10 cellular contexts compared by ENCODE assay signal in genomic region chr5:122076023-122076422, GRCh38. TPM values are rescaled to one million over a fixed set of nuclear protein-coding genes. Genes with fewer than 3 reads are reported as not detected.
DNase-seq lines count a peak whose midpoint lies in the region; TF ChIP-seq lines count a peak whose summit lies in the region.
"Had no signal": no experiment of that assay in that cellular context is flagged by ENCODE, and none has a peak within 500 bp of the region (broad histone marks: within the 10 kb centered on the region; RNA-seq: fewer than 3 reads in every experiment).

No MANE protein-coding gene starts in this region.

- in situ Hi-C loops in GM13977 (cut with MboI; ENCODE audit: low pct_unique_long_range_greater_than_20kb, low sequenced_read_pairs, unreplicated experiment) = no loop called here

- H3K9ac ChIP-seq in adipocyte (ENCODE audit: low read length) (peak overlapping the region; percentile 98), smooth muscle cell (ENCODE audit: low read depth) (peak overlapping the region; percentile 89)

- CTCF ChIA-PET in activated CD4-positive, alpha-beta T cell treated with anti-CD3 and anti-CD28 coated beads, Interleukin-2, amount 10 ng/mL, durations not matched to agents 7 days and 5 days (lab: Charles Lee) = no interaction called here

- H3K4me1 ChIP-seq in adipocyte (ENCODE audit: control insufficient read depth, insufficient read depth, low read length) (peaks cover 48% of the 10 kb centered on the region), smooth muscle cell (ENCODE audit: low read depth) (peaks cover 27% of the 10 kb centered on the region)

- H3K36me3 Mint-ChIP-seq in activated CD4-positive, alpha-beta T cell treated with anti-CD3 and anti-CD28 coated beads, Interleukin-2, amount 10 ng/mL, durations not matched to agents 7 days and 5 days (ENCODE audit: low read depth) = no peaks in the 10 kb centered on the region

- peaks cover 16% of the 10 kb centered on the region for H3K4me1 Mint-ChIP-seq in activated CD4-positive, alpha-beta T cell treated with anti-CD3 and anti-CD28 coated beads, Interleukin-2, amount 10 ng/mL, durations not matched to agents 7 days and 5 days

- H3K36me3 ChIP-seq in adipocyte (ENCODE audit: control insufficient read depth, insufficient read depth, low read length, severe bottlenecking) (peaks cover 43% of the 10 kb centered on the region), smooth muscle cell (ENCODE audit: low read depth) (peaks cover 29% of the 10 kb centered on the region)
- H3K36me3 ChIP-seq: WERI-Rb-1 had no signal

- peaks cover 58% of the 10 kb centered on the region for H3K79me2 ChIP-seq in smooth muscle cell (ENCODE audit: low read depth)

- POLR2A ChIA-PET in activated CD4-positive, alpha-beta T cell treated with anti-CD3 and anti-CD28 coated beads, Interleukin-2, amount 10 ng/mL, durations not matched to agents 7 days and 5 days (lab: Charles Lee) = no interaction called here

- H3K9me3 Mint-ChIP-seq in activated CD4-positive, alpha-beta T cell treated with anti-CD3 and anti-CD28 coated beads, Interleukin-2, amount 10 ng/mL, durations not matched to agents 7 days and 5 days = no peaks in the 10 kb centered on the region
- H3K9me3 Mint-ChIP-seq: activated naive CD4-positive, alpha-beta T cell treated with anti-CD3 and anti-CD28 coated beads for 36 hours had no signal

- H3K4me3 ChIP-seq in adipocyte (ENCODE audit: low read length) = peak overlapping the region; percentile 98
- peak overlapping the region; percentile 78 for H3K4me3 ChIP-seq in smooth muscle cell

- H3F3A ChIP-seq in smooth muscle cell (ENCODE audit: low read depth) = no peaks in the 10 kb centered on the region

- DNase-seq in GM13977 (ENCODE audit: low spot score) = peak; percentile 12
- peak; percentile 83 for DNase-seq in adipocyte (ENCODE audit: low read depth)
- peak; percentile 62 for DNase-seq in foreskin melanocyte
- no peak for DNase-seq in smooth muscle cell (lab: John Stamatoyannopoulos, UW; ENCODE audit: unreplicated experiment)
- DNase-seq in A172 (ENCODE audit: low spot score) = no peak
- DNase-seq in activated CD4-positive, alpha-beta T cell treated with anti-CD3 and anti-CD28 coated beads, Interleukin-2, amount 10 ng/mL, durations not matched to agents 7 days and 5 days = no peak
- no peak for DNase-seq in stimulated activated naive CD4-positive, alpha-beta T cell treated with Interleukin-2 at 50 U/mL for 16 hours (lab: John Stamatoyannopoulos, UW)
- DNase-seq in NCI-H82 treated with DMSO at 0.1 percent for 48 hours (lab: John Stamatoyannopoulos, UW; ENCODE audit: unreplicated experiment) = no peak

- H3K4me2 ChIP-seq in smooth muscle cell = peak overlapping the region; percentile 96

- no peak overlapping the region for H3K27ac Mint-ChIP-seq in activated CD4-positive, alpha-beta T cell treated with anti-CD3 and anti-CD28 coated beads, Interleukin-2, amount 10 ng/mL, durations not matched to agents 7 days and 5 days
- H3K27ac Mint-ChIP-seq: activated naive CD4-positive, alpha-beta T cell treated with anti-CD3 and anti-CD28 coated beads for 36 hours had no signal

- H3K27me3 ChIP-seq in adipocyte (replicated peaks; ENCODE audit: control insufficient read depth, insufficient read depth, low read length) (no peaks in the 10 kb centered on the region), smooth muscle cell (ENCODE audit: low read depth) (no peaks in the 10 kb centered on the region)

- peak overlapping the region; percentile 94 for H3K27ac ChIP-seq in smooth muscle cell (ENCODE audit: low read depth)
- H3K27ac ChIP-seq: WERI-Rb-1 had no signal

- H3K9me3 ChIP-seq in adipocyte (ENCODE audit: control insufficient read depth, low read length) = no peaks in the 10 kb centered on the region
- no peaks in the 10 kb centered on the region for H3K9me3 ChIP-seq in smooth muscle cell (replicated peaks; ENCODE audit: low read depth)

- no peak overlapping the region for H3K4me3 Mint-ChIP-seq in activated CD4-positive, alpha-beta T cell treated with anti-CD3 and anti-CD28 coated beads, Interleukin-2, amount 10 ng/mL, durations not matched to agents 7 days and 5 days

- no peak overlapping the region for H2AFZ ChIP-seq in smooth muscle cell (ENCODE audit: low read depth)

- TF ChIP-seq CTCF in GM13977 (IDR thresholded peaks at IDR 0.05; ENCODE audit: extremely low read depth, insufficient read depth, missing control alignments) (no peak), smooth muscle cell (IDR thresholded peaks at IDR 0.05; ENCODE audit: borderline replicate concordance, insufficient read depth, poor library complexity, severe bottlenecking) (peak; percentile 7)

- 28% methylated on average over 1 of the region's 1 CpG for WGBS in smooth muscle cell (ENCODE audit: low lambda C conversion rate)

- peaks cover 73% of the 10 kb centered on the region for H3K27me3 Mint-ChIP-seq in activated CD4-positive, alpha-beta T cell treated with anti-CD3 and anti-CD28 coated beads, Interleukin-2, amount 10 ng/mL, durations not matched to agents 7 days and 5 days

- peaks cover 59% of the 10 kb centered on the region for H4K20me1 ChIP-seq in smooth muscle cell (ENCODE audit: low read depth)

RNA-seq across cellular contexts. Expression of gene LOX, which starts 2.0 kb away (rescaled TPM):
- 632 and 642 TPM in 2 replicates for total RNA-seq in smooth muscle cell
- polyA plus RNA-seq in smooth muscle cell = 756 and 808 TPM in 2 replicates
- 22.2 and 27.2 TPM in 2 replicates for total RNA-seq in A172 (2014; rRNA removed; shearing (Covaris generic))
- total RNA-seq in activated CD4-positive, alpha-beta T cell treated with anti-CD3 and anti-CD28 coated beads, Interleukin-2, amount 10 ng/mL, durations not matched to agents 7 days and 5 days = under 1 TPM; 0.04 to 0.10 TPM
- total RNA-seq: activated naive CD4-positive, alpha-beta T cell treated with anti-CD3 and anti-CD28 coated beads for 36 hours had no signal

RNA-seq across cellular contexts. Expression of gene ZNF474, which starts 53.3 kb away (rescaled TPM):
- total RNA-seq in smooth muscle cell = 1.1 and 3.3 TPM in 2 replicates
- polyA plus RNA-seq in smooth muscle cell = 0.82 and 2.2 TPM in 2 replicates
- total RNA-seq in A172 (2014; rRNA removed; shearing (Covaris generic)) = not detected in 2 replicates
- not detected for total RNA-seq in activated CD4-positive, alpha-beta T cell treated with anti-CD3 and anti-CD28 coated beads, Interleukin-2, amount 10 ng/mL, durations not matched to agents 7 days and 5 days
- total RNA-seq: activated naive CD4-positive, alpha-beta T cell treated with anti-CD3 and anti-CD28 coated beads for 36 hours had no signal

Comparison
In these comparisons a context has a peak if more than half of its experiments do, and no peak if none do; other contexts are left out.
1. DNase-seq: peak in GM13977 (single experiment), adipocyte (single experiment) and foreskin melanocyte (single experiment); none in smooth muscle cell (single experiment), A172 (single experiment), activated CD4-positive, alpha-beta T cell treated with anti-CD3 and anti-CD28 coated beads, Interleukin-2, amount 10 ng/mL, durations not matched to agents 7 days and 5 days (single experiment), stimulated activated naive CD4-positive, alpha-beta T cell treated with Interleukin-2 at 50 U/mL for 16 hours (single experiment) and NCI-H82 treated with DMSO at 0.1 percent for 48 hours (single experiment).
2. RNA of gene LOX, which starts 2.0 kb away (total RNA-seq): 632 to 642 TPM in smooth muscle cell and 22.2 to 27.2 TPM in A172; 0.04 to 0.10 TPM in activated CD4-positive, alpha-beta T cell treated with anti-CD3 and anti-CD28 coated beads, Interleukin-2, amount 10 ng/mL, durations not matched to agents 7 days and 5 days; every median in the first group is over 10 times any median in the second.